ENCODE assay signal across 24 cellular contexts in the genomic region with DNA sequence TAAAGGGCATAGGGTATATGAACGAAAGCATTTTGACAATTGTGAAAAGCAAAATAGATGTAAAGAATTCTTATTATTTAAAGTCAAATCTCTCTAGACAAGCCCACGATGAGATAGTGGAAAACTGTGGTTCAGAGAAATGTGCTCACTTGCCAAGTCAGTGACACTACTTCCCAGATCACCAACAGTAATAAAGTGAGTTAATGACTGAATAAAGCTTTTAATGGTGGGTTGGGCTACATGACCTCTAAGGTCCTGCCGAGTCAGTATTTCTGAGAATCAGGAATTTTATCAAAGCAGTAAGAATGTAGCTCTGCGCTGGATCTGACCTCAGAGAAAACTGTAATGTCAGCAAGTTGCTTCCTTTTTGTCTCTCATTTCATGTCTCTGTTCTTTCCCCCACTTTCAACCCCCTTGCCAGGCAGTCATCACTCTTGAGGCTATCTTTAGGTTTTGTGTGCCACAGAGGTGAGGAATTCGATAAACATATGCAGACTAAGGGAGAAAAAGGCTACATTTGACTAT.
"Had no signal": no experiment of that assay in that cellular context is flagged by ENCODE, and none has a peak within 500 bp of the region (broad histone marks: within the 10 kb centered on the region; RNA-seq: fewer than 3 reads in every experiment).

No MANE protein-coding gene starts in this region.

- H3K4me1 ChIP-seq: colonic mucosa had no signal

- H3K27ac ChIP-seq: colonic mucosa, thyroid gland had no signal

- ATAC-seq: activated CD8-positive, alpha-beta memory T cell treated with anti-CD3 and anti-CD28 coated beads, Interleukin-2, amount 10 ng/mL, durations not matched to agents 7 days and 5 days; left ventricle myocardium superior; natural killer cell treated with Interleukin-12 subunit alpha and Interleukin-12 subunit beta and Interleukin-15 and Interleukin-18, amount 100 ng/mL, for 72 hours had no signal

- H3K36me3 ChIP-seq: colonic mucosa, thyroid gland had no signal

- H3K9me3 ChIP-seq: colonic mucosa, thyroid gland had no signal

- DNase-seq: activated B cell treated with CpG ODN at 0.5 μM for 24 hours; activated CD4-positive, alpha-beta memory T cell treated with anti-CD3 and anti-CD28 coated beads for 36 hours; activated CD4-positive, alpha-beta T cell treated with anti-CD3 and anti-CD28 coated beads for 4 hours; activated CD8-positive, alpha-beta memory T cell treated with anti-CD3 and anti-CD28 coated beads, Interleukin-2, amount 10 ng/mL, durations not matched to agents 7 days and 5 days; activated naive CD4-positive, alpha-beta T cell treated with Interleukin-2 at 50 U/mL for 16 hours; activated naive CD8-positive, alpha-beta T cell treated with anti-CD3 and anti-CD28 coated beads, Interleukin-2, amount 10 ng/mL, durations not matched to agents 7 days and 5 days; caudate nucleus; colonic mucosa; erythroblast; hypothalamus; kidney glomerular epithelial cell; left ventricle myocardium superior; mesenchymal stem cell; retina; stimulated activated CD4-positive, alpha-beta T cell treated with anti-CD3 and anti-CD28 coated beads, Interleukin-12 subunit alpha, Interleukin-12 subunit beta, amount 100 ng/mL, for 4 hours; stimulated activated CD4-positive, alpha-beta T cell treated with anti-CD3 and anti-CD28 coated beads, Interleukin-1b, Interleukin-23, amount 100 ng/mL, for 48 hours; stimulated activated CD8-positive, alpha-beta memory T cell treated with anti-CD3 and anti-CD28 coated beads, Interleukin-4, amount 100 ng/mL, for 48 hours; stimulated activated naive CD4-positive, alpha-beta T cell; SW 1271; T-helper 2 cell; thyroid gland had no signal

- H3K27me3 ChIP-seq: colonic mucosa, thyroid gland had no signal

- H3K4me3 ChIP-seq: colonic mucosa, thyroid gland had no signal

- FAIRE-seq: endometrium, frontal cortex had no signal
